Comparison of ENCODE assay signal across 19 cellular contexts in the genomic region with DNA sequence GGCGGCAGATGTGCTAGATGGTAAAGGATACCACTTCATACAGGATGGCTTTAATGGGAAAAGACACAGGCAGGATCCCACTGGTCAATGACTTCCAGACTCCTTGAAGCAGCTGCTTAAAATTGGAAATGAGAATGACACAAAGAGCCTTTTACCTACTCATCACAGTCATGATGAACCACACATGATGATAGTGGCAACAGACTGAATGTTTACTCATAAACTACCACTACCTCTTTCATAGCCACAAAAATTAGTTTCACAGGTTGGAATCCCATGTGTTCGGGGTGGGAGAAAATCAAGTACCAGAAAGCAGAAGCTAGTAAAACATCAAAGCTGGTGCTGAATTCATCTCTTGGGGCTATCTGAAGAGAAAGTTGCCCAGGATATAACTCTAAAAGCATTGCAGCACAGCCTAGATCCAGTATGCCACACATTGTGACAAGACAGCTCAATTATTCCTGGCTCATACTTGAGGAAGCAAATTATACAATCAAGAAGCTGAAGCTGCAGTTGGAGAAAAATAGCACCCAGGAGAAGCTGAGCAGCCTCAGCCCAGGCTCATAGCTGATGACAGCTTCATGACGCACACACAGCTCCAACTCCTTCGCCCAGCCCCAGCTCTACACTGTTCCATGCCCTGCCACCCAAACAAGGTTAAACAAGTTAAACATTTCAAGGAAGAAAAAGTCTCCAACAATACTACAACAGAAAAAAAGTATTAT. TPM values are rescaled to one million over a fixed set of nuclear protein-coding genes. Genes with fewer than 3 reads are reported as not detected.
DNase-seq lines count a peak whose midpoint lies in the region; ATAC-seq, FAIRE-seq and TF ChIP-seq lines count a peak whose summit lies in the region.
"Had no signal": no experiment of that assay in that cellular context is flagged by ENCODE, and none has a peak within 500 bp of the region (broad histone marks: within the 10 kb centered on the region; RNA-seq: fewer than 3 reads in every experiment).

No MANE protein-coding gene starts in this region.

- no peaks in the 10 kb centered on the region for H3K9me3 ChIP-seq in astrocyte (ENCODE audit: insufficient read depth, low read depth, low read length)
- H3K9me3 ChIP-seq: BE2C, neutrophil had no signal

- intact Hi-C loops in head of caudate nucleus (cut with DNase I): no loop called here

- H3K4me2 ChIP-seq in astrocyte (ENCODE audit: low read length): no peak overlapping the region

- no peak overlapping the region for H2AFZ ChIP-seq in astrocyte (ENCODE audit: low read depth, low read length)

- H3K79me2 ChIP-seq in astrocyte (ENCODE audit: insufficient read depth, low read length): no peaks in the 10 kb centered on the region

- no peak overlapping the region for H3K4me3 ChIP-seq in astrocyte (ENCODE audit: insufficient read depth, low read depth, low read length)

- ATAC-seq in GM18907 (IDR thresholded peaks at IDR 0.05; ENCODE audit: unreplicated experiment): peak; percentile 46
- ATAC-seq: stimulated activated naive CD8-positive, alpha-beta T cell treated with anti-CD3 and anti-CD28 coated beads, Interleukin-15, Interleukin-2, amounts not matched to agents 100 U/mL and 50 U/mL, for 24 hours had no signal

- H3K36me3 Mint-ChIP-seq in astrocyte (ENCODE audit: low read depth, unreplicated experiment) (peaks cover 13% of the 10 kb centered on the region), immature natural killer cell (peaks cover 20 to 44% (median 27%) of the 10 kb centered on the region in 3 donors)

- no peak for TF ChIP-seq CTCF in astrocyte (IDR thresholded peaks at IDR 0.05; ENCODE audit: insufficient read depth, low read depth, low read length)

- no peak overlapping the region for H3K27ac ChIP-seq in astrocyte (ENCODE audit: low read depth, low read length)
- H3K27ac ChIP-seq: neutrophil had no signal

- no peaks in the 10 kb centered on the region for H3K9me3 Mint-ChIP-seq in astrocyte (ENCODE audit: unreplicated experiment)
- no peaks in the 10 kb centered on the region for H3K9me3 Mint-ChIP-seq in immature natural killer cell
- H3K9me3 Mint-ChIP-seq: activated CD4-positive, alpha-beta T cell treated with anti-CD3 and anti-CD28 coated beads, Interleukin-2, amount 10 ng/mL, durations not matched to agents 24 days and 14 days; H9; IgD-negative memory B cell had no signal

- H3K27me3 Mint-ChIP-seq in astrocyte (ENCODE audit: low read depth, unreplicated experiment) (no peaks in the 10 kb centered on the region), immature natural killer cell (ENCODE audit: low read depth in 3 of 3) (no peaks in the 10 kb centered on the region)
- H3K27me3 Mint-ChIP-seq: activated CD4-positive, alpha-beta T cell treated with anti-CD3 and anti-CD28 coated beads, Interleukin-2, amount 10 ng/mL, durations not matched to agents 24 days and 14 days; IgD-negative memory B cell had no signal

- no peak overlapping the region for H3K27ac Mint-ChIP-seq in astrocyte (ENCODE audit: unreplicated experiment)
- peak overlapping the region in 1 of 6 donors; percentile 15 for H3K27ac Mint-ChIP-seq in immature natural killer cell
- H3K27ac Mint-ChIP-seq: activated CD4-positive, alpha-beta T cell treated with anti-CD3 and anti-CD28 coated beads, Interleukin-2, amount 10 ng/mL, durations not matched to agents 24 days and 14 days; H9 had no signal

- FAIRE-seq in astrocyte (lab: Jason Lieb, UNC): peak; percentile 67

- no peaks in the 10 kb centered on the region for H4K20me1 ChIP-seq in astrocyte (ENCODE audit: insufficient read depth, low read length)

- H3K36me3 ChIP-seq in astrocyte (ENCODE audit: insufficient read depth, low read length): peaks cover 7% of the 10 kb centered on the region
- H3K36me3 ChIP-seq: BE2C had no signal

- no peaks in the 10 kb centered on the region for H3K4me1 Mint-ChIP-seq in astrocyte (ENCODE audit: low read depth, unreplicated experiment)
- peaks cover 6 to 13% of the 10 kb centered on the region in 2 donors for H3K4me1 Mint-ChIP-seq in immature natural killer cell
- H3K4me1 Mint-ChIP-seq: H9 had no signal

- DNase-seq in astrocyte (ENCODE audit: low read depth) (no peak), head of caudate nucleus (peak; percentile 33 to 93 (median 68)), putamen (ENCODE audit: low spot score) (peak; percentile 81), MV-4-11 (lab: John Stamatoyannopoulos, UW) (no peak), AML-193 (lab: John Stamatoyannopoulos, UW) (no peak), KG1 (lab: John Stamatoyannopoulos, UW) (no peak), immature natural killer cell (no peak)
- DNase-seq: activated CD4-positive, alpha-beta T cell treated with anti-CD3 and anti-CD28 coated beads, Interleukin-2, amount 10 ng/mL, durations not matched to agents 24 days and 14 days; activated T-cell treated with anti-CD3 and anti-CD28 coated beads, Interleukin-2, amount 50 U/mL, for 1 hour; BE2C; cortex of kidney; H9; NCI-H1105; SIG-M5; stimulated activated naive CD8-positive, alpha-beta T cell treated with anti-CD3 and anti-CD28 coated beads, Interleukin-15, Interleukin-2, amounts not matched to agents 100 U/mL and 50 U/mL, for 24 hours; T1000 had no signal

- H3K27me3 ChIP-seq in astrocyte (ENCODE audit: insufficient read depth, low read length): no peaks in the 10 kb centered on the region
- H3K27me3 ChIP-seq: BE2C, neutrophil had no signal

- H3K4me1 ChIP-seq in astrocyte (ENCODE audit: insufficient read depth, low read length): no peaks in the 10 kb centered on the region
- H3K4me1 ChIP-seq: BE2C had no signal

- no peak overlapping the region for H3K9ac ChIP-seq in astrocyte (ENCODE audit: low read length)

- H3K4me3 Mint-ChIP-seq in astrocyte (ENCODE audit: unreplicated experiment) (no peak overlapping the region), immature natural killer cell (no peak overlapping the region)
- H3K4me3 Mint-ChIP-seq: activated CD4-positive, alpha-beta T cell treated with anti-CD3 and anti-CD28 coated beads, Interleukin-2, amount 10 ng/mL, durations not matched to agents 24 days and 14 days; H9; IgD-negative memory B cell had no signal

RNA-seq across cellular contexts. Expression of a gene that starts 29.0 kb away (rescaled TPM):
- total RNA-seq in astrocyte: not detected in 2 replicates
- not detected for polyA plus RNA-seq in immature natural killer cell
- total RNA-seq: activated CD4-positive, alpha-beta T cell treated with anti-CD3 and anti-CD28 coated beads, Interleukin-2, amount 10 ng/mL, durations not matched to agents 24 days and 14 days had no signal
- polyA plus RNA-seq: IgD-negative memory B cell had no signal

Comparison
In these comparisons a context has a peak if more than half of its experiments do, and no peak if none do; other contexts are left out.
1. DNase-seq: peak in head of caudate nucleus (42 of 42) and putamen (single experiment); none in astrocyte (single experiment), MV-4-11 (single experiment), AML-193 (0 of 2), KG1 (single experiment) and immature natural killer cell (0 of 3).